ENCODE assay signal across 22 cellular contexts in genomic region chr14:72111921-72112320, GRCh38.
"Had no signal": no experiment of that assay in that cellular context is flagged by ENCODE, and none has a peak within 500 bp of the region (broad histone marks: within the 10 kb centered on the region; RNA-seq: fewer than 3 reads in every experiment).

No MANE protein-coding gene starts in this region.

- DNase-seq: effector CD8-positive, alpha-beta T cell; endodermal cell; foreskin fibroblast; gastrocnemius medialis; head of caudate nucleus; left ventricle myocardium superior; lower lobe of right lung; natural killer cell; stimulated activated CD4-positive, alpha-beta T cell treated with anti-CD3 and anti-CD28 coated beads, Interleukin-12 subunit alpha, Interleukin-12 subunit beta, amount 100 ng/mL, for 4 hours; stimulated activated CD4-positive, alpha-beta T cell treated with anti-CD3 and anti-CD28 coated beads, Interleukin-1b, Interleukin-23, amount 100 ng/mL, for 48 hours; stimulated activated CD4-positive, alpha-beta T cell treated with anti-CD3 and anti-CD28 coated beads, Interleukin-4, amount 100 ng/mL, for 1 hour; stimulated activated CD8-positive, alpha-beta memory T cell treated with anti-CD3 and anti-CD28 coated beads, Interleukin-4, amount 100 ng/mL, for 48 hours; stimulated activated naive CD4-positive, alpha-beta T cell; stimulated activated naive CD8-positive, alpha-beta T cell treated with anti-CD3 and anti-CD28 coated beads, Interleukin-15, amount 100 ng/mL, for 72 hours; transverse colon; upper lobe of right lung had no signal

- H3K79me2 ChIP-seq: parathyroid adenoma had no signal

- H3K9ac ChIP-seq: parathyroid adenoma had no signal

- H3K4me3 ChIP-seq: gastrocnemius medialis, lower lobe of right lung, smooth muscle cell, suprapubic skin, transverse colon, upper lobe of right lung, vagina had no signal

- H3K4me2 ChIP-seq: smooth muscle cell had no signal

- FAIRE-seq: keratinocyte had no signal

- H3K4me1 ChIP-seq: gastrocnemius medialis, lower lobe of right lung, parathyroid adenoma, suprapubic skin, transverse colon, upper lobe of right lung, vagina had no signal

- H3K36me3 ChIP-seq: gastrocnemius medialis, lower lobe of right lung, suprapubic skin, transverse colon, upper lobe of right lung, vagina had no signal

- H2AFZ ChIP-seq: parathyroid adenoma had no signal

- H3K27me3 ChIP-seq: gastrocnemius medialis, suprapubic skin, transverse colon, upper lobe of right lung, vagina had no signal

- H3K9me3 ChIP-seq: gastrocnemius medialis, lower lobe of right lung, suprapubic skin, transverse colon, upper lobe of right lung, vagina had no signal

- H3K27ac ChIP-seq: epithelial cell of prostate, gastrocnemius medialis, lower lobe of right lung, parathyroid adenoma, suprapubic skin, transverse colon, upper lobe of right lung, vagina had no signal
